In genomic region chr19:45408830-45409593, GRCh38 we compare ENCODE assay signal across 12 cellular contexts.
A peak's percentile ranks its signal among the peaks of the same experiment; 100 is the strongest.
DNase-seq lines count a peak whose midpoint lies in the region; TF ChIP-seq lines count a peak whose summit lies in the region.
"Had no signal": no experiment of that assay in that cellular context is flagged by ENCODE, and none has a peak within 500 bp of the region (broad histone marks: within the 10 kb centered on the region; RNA-seq: fewer than 3 reads in every experiment).

No MANE protein-coding gene starts in this region.

- peak overlapping the region; percentile 35 for H3K27ac Mint-ChIP-seq in activated T-cell treated with anti-CD3 and anti-CD28 coated beads, Interleukin-2, amount 50 U/mL, for 24 hours
- H3K27ac Mint-ChIP-seq in nephron progenitor cell: peak overlapping the region; percentile 81

- TF ChIP-seq CTCF in nephron progenitor cell (IDR thresholded peaks at IDR 0.05): no peak

- DNase-seq in activated T-cell treated with anti-CD3 and anti-CD28 coated beads, Interleukin-2, amount 50 U/mL, for 24 hours: no peak
- DNase-seq in activated T-cell treated with anti-CD3 and anti-CD28 coated beads, Interleukin-2, amount 50 U/mL, for 48 hours: no peak
- DNase-seq in RKO (ENCODE audit: low spot score) (peak; percentile 60), nephron progenitor cell (no peak), NCI-H524 (lab: John Stamatoyannopoulos, UW) (no peak), NCI-H1048 (lab: John Stamatoyannopoulos, UW) (no peak)
- DNase-seq: activated CD4-positive, CD25-positive, alpha-beta regulatory T cell treated with anti-CD3 and anti-CD28 coated beads, Interleukin-2, amount 50 U/mL, for 72 hours; activated T-cell treated with anti-CD3 and anti-CD28 coated beads for 4 hours; COR-L47; heart left ventricle; NCI-H187; NCI-H510A treated with DMSO at 0.1 percent for 48 hours had no signal

- peaks cover 13% of the 10 kb centered on the region for H3K27me3 Mint-ChIP-seq in activated T-cell treated with anti-CD3 and anti-CD28 coated beads, Interleukin-2, amount 50 U/mL, for 24 hours
- H3K27me3 Mint-ChIP-seq in nephron progenitor cell (ENCODE audit: low read depth, poor library complexity): peaks cover 14% of the 10 kb centered on the region

- H3K36me3 Mint-ChIP-seq in activated T-cell treated with anti-CD3 and anti-CD28 coated beads, Interleukin-2, amount 50 U/mL, for 24 hours (ENCODE audit: low read depth): peaks cover 68% of the 10 kb centered on the region
- peaks cover 46% of the 10 kb centered on the region for H3K36me3 Mint-ChIP-seq in nephron progenitor cell (ENCODE audit: low read depth)

- H3K4me3 Mint-ChIP-seq in activated T-cell treated with anti-CD3 and anti-CD28 coated beads, Interleukin-2, amount 50 U/mL, for 24 hours: no peak overlapping the region
- no peak overlapping the region for H3K4me3 Mint-ChIP-seq in nephron progenitor cell

- peaks cover 49% of the 10 kb centered on the region for H3K4me1 Mint-ChIP-seq in activated T-cell treated with anti-CD3 and anti-CD28 coated beads, Interleukin-2, amount 50 U/mL, for 24 hours (ENCODE audit: low read depth)
- H3K4me1 Mint-ChIP-seq in nephron progenitor cell: peaks cover 56% of the 10 kb centered on the region

- no peaks in the 10 kb centered on the region for H3K9me3 Mint-ChIP-seq in activated T-cell treated with anti-CD3 and anti-CD28 coated beads, Interleukin-2, amount 50 U/mL, for 24 hours
- no peaks in the 10 kb centered on the region for H3K9me3 Mint-ChIP-seq in nephron progenitor cell
